In the genomic region with DNA sequence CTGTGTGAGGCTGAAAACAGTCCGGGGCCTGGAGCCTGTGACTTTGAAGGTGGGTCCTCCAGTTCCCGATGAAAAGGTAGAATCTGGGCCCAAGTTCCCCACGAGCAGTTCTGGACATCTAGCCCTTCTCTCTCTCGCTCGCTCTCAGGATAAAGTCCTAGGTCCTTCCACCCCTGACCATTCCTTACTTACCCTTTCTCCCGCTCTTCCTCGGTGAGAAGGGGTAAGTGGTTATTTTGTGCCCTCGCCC, we compare ENCODE assay signal across 1 cellular context.
TF ChIP-seq lines count a peak whose summit lies in the region.

No MANE protein-coding gene starts in this region.

TF ChIP-seq in GM12878, 131 proteins besides CTCF, POLR2A, EP300 and RAD21 (continued from another document):
- TF ChIP-seq CEBPB (IDR thresholded peaks at IDR 0.05; ENCODE audit: borderline replicate concordance in 1 of 2, low read depth in 2 of 2, low read length in 2 of 2), result no peak
